Comparison of ENCODE assay signal across 24 cellular contexts in genomic region chr3:169460035-169460434, GRCh38.
"Had no signal": no experiment of that assay in that cellular context is flagged by ENCODE, and none has a peak within 500 bp of the region (broad histone marks: within the 10 kb centered on the region; RNA-seq: fewer than 3 reads in every experiment).

No MANE protein-coding gene starts in this region.

- H3K27me3 Mint-ChIP-seq: stimulated activated naive B cell treated with anti-CD40 and anti-IgM and Interleukin-4, amounts not matched to agents 10 μg/mL and 1 μg/mL and 100 μg/mL, for 72 hours; stimulated activated naive CD8-positive, alpha-beta T cell treated with anti-CD3 and anti-CD28 coated beads, Interleukin-15, Interleukin-2, amounts not matched to agents 100 ng/mL and 50 ng/mL, for 24 hours had no signal

- H3K4me1 ChIP-seq: left lung, lower lobe of right lung, spleen, transverse colon, uterus had no signal

- H3K27ac ChIP-seq: cardiac muscle cell, coronary artery, esophagus muscularis mucosa, hepatocyte, left lung, lower lobe of right lung, ovary, skin epidermis, spleen, thoracic aorta, transverse colon, upper lobe of right lung, uterus had no signal

- H3K79me2 ChIP-seq: hepatocyte had no signal

- H3K36me3 Mint-ChIP-seq: memory B cell; natural killer cell; stimulated activated naive B cell treated with anti-CD40 and anti-IgM and Interleukin-4, amounts not matched to agents 10 μg/mL and 1 μg/mL and 100 μg/mL, for 72 hours had no signal

- H3K27ac Mint-ChIP-seq: memory B cell; natural killer cell; stimulated activated naive B cell treated with anti-CD40 and anti-IgM and Interleukin-4, amounts not matched to agents 10 μg/mL and 1 μg/mL and 100 μg/mL, for 72 hours; stimulated activated naive CD8-positive, alpha-beta T cell treated with anti-CD3 and anti-CD28 coated beads, Interleukin-15, Interleukin-2, amounts not matched to agents 100 ng/mL and 50 ng/mL, for 24 hours had no signal

- DNase-seq: head of caudate nucleus; kidney; left lung; lower lobe of right lung; natural killer cell; occipital lobe; ovary; posterior cingulate gyrus; right cardiac atrium; spleen; stimulated activated CD4-positive, alpha-beta T cell treated with anti-CD3 and anti-CD28 coated beads, Interleukin-4, amount 100 ng/mL, for 4 hours; stimulated activated naive B cell treated with anti-CD40 and anti-IgM and Interleukin-4, amounts not matched to agents 10 μg/mL and 1 μg/mL and 100 μg/mL, for 72 hours; transverse colon; upper lobe of right lung; uterus had no signal

- H3K27me3 ChIP-seq: cardiac muscle cell, esophagus muscularis mucosa, hepatocyte, left lung, ovary, spleen, transverse colon, upper lobe of right lung, uterus had no signal

- FAIRE-seq: frontal cortex, kidney had no signal

- H3K4me3 ChIP-seq: cardiac muscle cell, coronary artery, esophagus muscularis mucosa, hepatocyte, left lung, lower lobe of right lung, ovary, skin epidermis, spleen, thoracic aorta, transverse colon, upper lobe of right lung, uterus had no signal

- H2AFZ ChIP-seq: hepatocyte had no signal

- H3K9me3 Mint-ChIP-seq: memory B cell; natural killer cell; stimulated activated naive B cell treated with anti-CD40 and anti-IgM and Interleukin-4, amounts not matched to agents 10 μg/mL and 1 μg/mL and 100 μg/mL, for 72 hours; stimulated activated naive CD8-positive, alpha-beta T cell treated with anti-CD3 and anti-CD28 coated beads, Interleukin-15, Interleukin-2, amounts not matched to agents 100 ng/mL and 50 ng/mL, for 24 hours had no signal

- H3K4me2 ChIP-seq: hepatocyte had no signal

- H3K4me1 Mint-ChIP-seq: memory B cell; natural killer cell; stimulated activated naive B cell treated with anti-CD40 and anti-IgM and Interleukin-4, amounts not matched to agents 10 μg/mL and 1 μg/mL and 100 μg/mL, for 72 hours had no signal

- H3K36me3 ChIP-seq: cardiac muscle cell, esophagus muscularis mucosa, left lung, lower lobe of right lung, ovary, spleen, thoracic aorta, transverse colon, upper lobe of right lung, uterus had no signal

- H3K4me3 Mint-ChIP-seq: memory B cell; natural killer cell; stimulated activated naive B cell treated with anti-CD40 and anti-IgM and Interleukin-4, amounts not matched to agents 10 μg/mL and 1 μg/mL and 100 μg/mL, for 72 hours; stimulated activated naive CD8-positive, alpha-beta T cell treated with anti-CD3 and anti-CD28 coated beads, Interleukin-15, Interleukin-2, amounts not matched to agents 100 ng/mL and 50 ng/mL, for 24 hours had no signal

- ATAC-seq: left lung; lower lobe of right lung; natural killer cell; stimulated activated naive B cell treated with anti-CD40 and anti-IgM and Interleukin-4, amounts not matched to agents 10 μg/mL and 1 μg/mL and 100 μg/mL, for 72 hours; upper lobe of right lung had no signal

- H3K9me3 ChIP-seq: esophagus muscularis mucosa, left lung, lower lobe of right lung, ovary, spleen, thoracic aorta, transverse colon, upper lobe of right lung, uterus had no signal
